8 cellular contexts compared by ENCODE assay signal in the genomic region with DNA sequence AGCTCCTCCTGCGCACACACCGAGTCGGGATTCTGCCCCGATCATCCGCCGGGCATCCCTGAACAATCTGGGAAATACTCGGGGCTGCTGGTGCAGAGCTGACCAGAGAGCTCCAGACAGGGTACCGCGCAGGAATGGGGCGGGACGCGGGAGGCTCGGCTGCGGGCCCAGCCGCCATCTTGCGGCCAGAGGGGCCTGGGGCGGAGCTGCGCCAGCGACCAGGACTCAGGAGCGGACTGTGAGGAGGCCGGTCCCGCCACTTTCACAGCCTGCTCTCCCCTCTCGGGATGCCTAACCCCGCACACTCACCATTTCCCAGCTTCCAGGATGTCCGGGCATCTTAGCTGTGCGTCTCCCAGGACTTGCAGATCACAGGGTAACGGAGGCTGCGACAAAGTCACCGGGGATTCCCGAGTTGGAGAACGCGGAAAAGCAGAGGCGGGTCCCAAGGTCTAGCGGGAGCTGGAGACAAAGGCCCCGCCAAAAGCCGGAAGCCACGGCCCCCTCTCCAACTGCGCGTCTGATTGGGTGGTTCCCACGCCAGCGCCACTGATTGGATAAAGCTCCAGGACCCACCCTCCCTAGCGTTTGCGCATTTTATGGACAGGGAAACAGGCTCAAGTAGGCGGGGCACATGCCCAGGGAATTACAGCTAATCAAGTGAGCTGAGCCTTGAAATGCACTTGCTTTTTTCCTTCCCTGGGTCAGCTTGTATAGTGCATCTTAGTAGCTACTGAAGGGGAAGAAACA. TPM values are rescaled to one million over a fixed set of nuclear protein-coding genes. Genes with fewer than 3 reads are reported as not detected.
DNase-seq lines count a peak whose midpoint lies in the region; ATAC-seq and TF ChIP-seq lines count a peak whose summit lies in the region.

No MANE protein-coding gene starts in this region.

- no peaks in the 10 kb centered on the region for H3K27me3 Mint-ChIP-seq in mesothelial cell of epicardium (ENCODE audit: low read depth)

- peaks cover 23% of the 10 kb centered on the region for H3K4me1 Mint-ChIP-seq in mesothelial cell of epicardium

- peaks cover 17% of the 10 kb centered on the region for H3K9me3 Mint-ChIP-seq in mesothelial cell of epicardium

- ATAC-seq in GM19023 (IDR thresholded peaks at IDR 0.05; ENCODE audit: unreplicated experiment) (peak; percentile 98), HG03354 (IDR thresholded peaks at IDR 0.05; ENCODE audit: poor library complexity, severe bottlenecking, unreplicated experiment) (peak; percentile 97)

- TF ChIP-seq CTCF in AG09319 (IDR thresholded peaks at IDR 0.05; ENCODE audit: low read depth, low read length) (no peak), mesothelial cell of epicardium (IDR thresholded peaks at IDR 0.05; ENCODE audit: unreplicated experiment) (no peak)

- H3K36me3 Mint-ChIP-seq in mesothelial cell of epicardium = peaks cover 13% of the 10 kb centered on the region

- DNase-seq in AG09319 (ENCODE audit: extremely low read depth, low read depth) (peak; percentile 79), NCI-H82 treated with DMSO at 0.1 percent for 48 hours (lab: John Stamatoyannopoulos, UW; ENCODE audit: unreplicated experiment) (peak; percentile 95), activated T-cell treated with anti-CD3 and anti-CD28 coated beads for 24 hours (ENCODE audit: low read depth) (peak; percentile 91), epidermal melanocyte (ENCODE audit: insufficient read length, low spot score) (peak; percentile 93), mesothelial cell of epicardium (ENCODE audit: low spot score in 2 of 2, unreplicated experiment in 2 of 2) (peak; percentile 86 to 93)
- peak; percentile 65 for DNase-seq in stimulated activated CD8-positive, alpha-beta memory T cell treated with anti-CD3 and anti-CD28 coated beads, Interleukin-15, amount 100 ng/mL, for 24 hours (ENCODE audit: low read depth)

- H3K4me3 Mint-ChIP-seq in mesothelial cell of epicardium = peak overlapping the region; percentile 96

- peak overlapping the region; percentile 98 for H3K27ac Mint-ChIP-seq in mesothelial cell of epicardium

RNA-seq across cellular contexts. Expression of a gene that starts 15.8 kb away (rescaled TPM):
- total RNA-seq in mesothelial cell of epicardium = 54.2 to 57.3 TPM (median 55.8 TPM) in 3 replicates

Comparison
In these comparisons a context has a peak if more than half of its experiments do, and no peak if none do; other contexts are left out.
1. Peak in every context shown above with its lines: DNase-seq and ATAC-seq.